21 cellular contexts compared by ENCODE assay signal in genomic region chr2:194096402-194096801, GRCh38.
"Had no signal": no experiment of that assay in that cellular context is flagged by ENCODE, and none has a peak within 500 bp of the region (broad histone marks: within the 10 kb centered on the region; RNA-seq: fewer than 3 reads in every experiment).

No MANE protein-coding gene starts in this region.

- H3K4me1 ChIP-seq: heart left ventricle, pancreas, psoas muscle, right atrium auricular region, thyroid gland, upper lobe of right lung had no signal

- H3K4me3 ChIP-seq: cardiac muscle cell, heart left ventricle, pancreas, psoas muscle, right atrium auricular region, thyroid gland, upper lobe of right lung had no signal

- H3K27ac ChIP-seq: cardiac muscle cell, epithelial cell of prostate, heart left ventricle, neutrophil, pancreas, psoas muscle, right atrium auricular region, thyroid gland, upper lobe of right lung had no signal

- DNase-seq: activated CD4-positive, alpha-beta T cell treated with anti-CD3 and anti-CD28 coated beads, Interleukin-2, amount 10 ng/mL, durations not matched to agents 7 days and 5 days; activated CD4-positive, CD25-positive, alpha-beta regulatory T cell treated with anti-CD3 and anti-CD28 coated beads, Interleukin-2, amount 50 U/mL, for 72 hours; activated CD8-positive, alpha-beta memory T cell treated with anti-CD3 and anti-CD28 coated beads, Interleukin-2, amount 10 ng/mL, durations not matched to agents 7 days and 5 days; activated CD8-positive, alpha-beta T cell treated with anti-CD3 and anti-CD28 coated beads for 36 hours; activated gamma-delta T cell; activated naive CD4-positive, alpha-beta T cell treated with anti-CD3 and anti-CD28 coated beads, Interleukin-2, amount 50 U/mL, for 16 hours; activated naive CD8-positive, alpha-beta T cell treated with anti-CD3 and anti-CD28 coated beads, Interleukin-2, amount 50 U/mL, for 24 hours; activated T-cell treated with anti-CD3 and anti-CD28 coated beads for 4 hours; cortex of kidney; heart left ventricle; midbrain; natural killer cell; pancreas; psoas muscle; substantia nigra; thyroid gland; upper lobe of right lung had no signal

- H3K9me3 ChIP-seq: heart left ventricle, neutrophil, pancreas, psoas muscle, right atrium auricular region, thyroid gland, upper lobe of right lung had no signal

- H3K36me3 ChIP-seq: cardiac muscle cell, heart left ventricle, neutrophil, pancreas, right atrium auricular region, thyroid gland, upper lobe of right lung had no signal

- H3K27me3 ChIP-seq: cardiac muscle cell, heart left ventricle, neutrophil, pancreas, right atrium auricular region, thyroid gland, upper lobe of right lung had no signal

- ATAC-seq: activated CD8-positive, alpha-beta memory T cell treated with anti-CD3 and anti-CD28 coated beads, Interleukin-2, amount 10 ng/mL, durations not matched to agents 7 days and 5 days; activated CD8-positive, alpha-beta T cell treated with anti-CD3 and anti-CD28 coated beads for 36 hours; activated naive CD8-positive, alpha-beta T cell treated with anti-CD3 and anti-CD28 coated beads, Interleukin-2, amount 50 U/mL, for 24 hours; heart left ventricle; natural killer cell; pancreas; psoas muscle; upper lobe of right lung had no signal
